15 cellular contexts compared by ENCODE assay signal in genomic region chr12:42270596-42270995, GRCh38. TPM values are rescaled to one million over a fixed set of nuclear protein-coding genes. Genes with fewer than 3 reads are reported as not detected.
DNase-seq lines count a peak whose midpoint lies in the region; ATAC-seq and TF ChIP-seq lines count a peak whose summit lies in the region.
"Had no signal": no experiment of that assay in that cellular context is flagged by ENCODE, and none has a peak within 500 bp of the region (broad histone marks: within the 10 kb centered on the region; RNA-seq: fewer than 3 reads in every experiment).

No MANE protein-coding gene starts in this region.

- H3K79me2 ChIP-seq in Loucy (ENCODE audit: insufficient read depth, low read length), result no peaks in the 10 kb centered on the region

- H3K4me1 ChIP-seq in Loucy (ENCODE audit: insufficient read depth, low read length, poor library complexity, severe bottlenecking) (peaks cover 14% of the 10 kb centered on the region), uterus (no peaks in the 10 kb centered on the region)
- no peaks in the 10 kb centered on the region for H3K4me1 ChIP-seq in naive thymus-derived CD4-positive, alpha-beta T cell (ENCODE audit: control insufficient read depth in 2 of 2, insufficient read depth in 2 of 2, low read length in 2 of 2)
- H3K4me1 ChIP-seq: BE2C had no signal

- TF ChIP-seq CTCF in Loucy (conservative IDR thresholded peaks at IDR 0.05; ENCODE audit: low read length) (no peak), uterus (IDR thresholded peaks at IDR 0.05) (no peak)

- H3K4me3 ChIP-seq in Loucy (ENCODE audit: low read length, poor library complexity, severe bottlenecking) (peak overlapping the region; percentile 27), uterus (no peak overlapping the region)
- H3K4me3 ChIP-seq in naive thymus-derived CD4-positive, alpha-beta T cell (ENCODE audit: low read length), result no peak overlapping the region

- H3F3A ChIP-seq in Loucy (ENCODE audit: low read depth), result 0 out of 2 replicates have a peak, but pooled peaks cover 4% of the 10 kb centered on the region

- no peaks in the 10 kb centered on the region for H3K9me2 ChIP-seq in Loucy (replicated peaks; ENCODE audit: low read depth, low read length)

- H3K9me3 ChIP-seq in Loucy (ENCODE audit: insufficient read depth, low read depth, low read length), result no peaks in the 10 kb centered on the region
- H3K9me3 ChIP-seq in uterus, result no peaks in the 10 kb centered on the region
- H3K9me3 ChIP-seq in naive thymus-derived CD4-positive, alpha-beta T cell (ENCODE audit: control insufficient read depth in 2 of 3, low read length in 3 of 3), result no peaks in the 10 kb centered on the region
- H3K9me3 ChIP-seq: BE2C had no signal

- peaks cover 0 to 9% (median 6%) of the 10 kb centered on the region in 7 donors for H3K4me1 Mint-ChIP-seq in naive thymus-derived CD4-positive, alpha-beta T cell

- no peak overlapping the region for H3K27ac Mint-ChIP-seq in naive thymus-derived CD4-positive, alpha-beta T cell
- H3K27ac Mint-ChIP-seq: H9 had no signal

- peak overlapping the region; percentile 59 for H3K4me2 ChIP-seq in Loucy (ENCODE audit: low read depth, low read length, poor library complexity, severe bottlenecking)

- H3K36me3 ChIP-seq in Loucy (ENCODE audit: insufficient read depth, low read length) (no peaks in the 10 kb centered on the region), uterus (no peaks in the 10 kb centered on the region)
- no peaks in the 10 kb centered on the region for H3K36me3 ChIP-seq in naive thymus-derived CD4-positive, alpha-beta T cell (ENCODE audit: control insufficient read depth in 2 of 3, insufficient read depth in 3 of 3, low read length in 3 of 3)
- H3K36me3 ChIP-seq: BE2C had no signal

- peak overlapping the region; percentile 50 for H2AFZ ChIP-seq in Loucy (ENCODE audit: low read length)

- POLR2A ChIA-PET in naive thymus-derived CD4-positive, alpha-beta T cell (lab: Charles Lee), result no interaction called here

- H3K4me3 Mint-ChIP-seq in naive thymus-derived CD4-positive, alpha-beta T cell, result no peak overlapping the region
- H3K4me3 Mint-ChIP-seq: CD4-positive, alpha-beta memory T cell; H9 had no signal

- TF ChIP-seq POLR2A in uterus (IDR thresholded peaks at IDR 0.05), result no peak

- ATAC-seq in left colon (peak; percentile 53), GM21447 (IDR thresholded peaks at IDR 0.05; ENCODE audit: unreplicated experiment) (no peak)
- ATAC-seq in naive thymus-derived CD4-positive, alpha-beta T cell, result no peak

- H3K27me3 Mint-ChIP-seq in naive thymus-derived CD4-positive, alpha-beta T cell, result peaks cover 0 to 11% (median 6%) of the 10 kb centered on the region in 5 donors

- H3K9me3 Mint-ChIP-seq in naive thymus-derived CD4-positive, alpha-beta T cell, result peaks cover 0 to 6% (median 2%) of the 10 kb centered on the region in 11 donors

- H3K27me3 ChIP-seq in Loucy (ENCODE audit: insufficient read depth, low read length, poor library complexity, severe bottlenecking), result no peaks in the 10 kb centered on the region
- H3K27me3 ChIP-seq in uterus, result no peaks in the 10 kb centered on the region
- no peaks in the 10 kb centered on the region for H3K27me3 ChIP-seq in naive thymus-derived CD4-positive, alpha-beta T cell (ENCODE audit: control insufficient read depth in 2 of 2, insufficient read depth in 2 of 2, low read length in 2 of 2)
- H3K27me3 ChIP-seq: BE2C had no signal

- no peak overlapping the region for H3K27ac ChIP-seq in uterus
- H3K27ac ChIP-seq in naive thymus-derived CD4-positive, alpha-beta T cell (ENCODE audit: low read depth, low read length), result no peak overlapping the region

- DNase-seq in dermis blood vessel endothelial cell (peak; percentile 27), left colon (no peak), NCI-H1092 (lab: John Stamatoyannopoulos, UW) (no peak), uterus (no peak)
- DNase-seq in naive thymus-derived CD4-positive, alpha-beta T cell, result no peak
- DNase-seq: ACHN; BE2C; Calu3; CD4-positive, alpha-beta memory T cell; DMS79 treated with DMSO at 0.1 percent for 48 hours; GF-D8; H9 had no signal

- H3K36me3 Mint-ChIP-seq in naive thymus-derived CD4-positive, alpha-beta T cell, result peaks cover 0 to 4% (median 0%) of the 10 kb centered on the region in 5 donors
- H3K36me3 Mint-ChIP-seq: CD14-positive monocyte; CD4-positive, alpha-beta memory T cell had no signal

- intact Hi-C loops in left colon (cut with DNase I, micrococcal nuclease) (no loop called here), uterus (cut with DNase I; ENCODE audit: low total_unique reads) (no loop called here)
- intact Hi-C loops in naive thymus-derived CD4-positive, alpha-beta T cell (cut with micrococcal nuclease), result no loop called here

- no peak overlapping the region for H3K9ac ChIP-seq in Loucy (ENCODE audit: low read depth, low read length, poor library complexity, severe bottlenecking)

- no peaks in the 10 kb centered on the region for H4K20me1 ChIP-seq in Loucy (ENCODE audit: insufficient read depth, low read length, poor library complexity, severe bottlenecking)

- CTCF ChIA-PET in naive thymus-derived CD4-positive, alpha-beta T cell (lab: Charles Lee), result no interaction called here

RNA-seq across cellular contexts. Expression of gene YAF2, which starts 32.5 kb away (rescaled TPM):
- total RNA-seq in dermis blood vessel endothelial cell (19.1 and 26.1 TPM in 2 replicates), left colon (10 to 100 TPM; 22.0 to 25.5 TPM), uterus (10 to 100 TPM; 10.8 to 69.7 (median 28.5) TPM)
- 10 to 100 TPM; 36.3 to 56.2 (median 42.4) TPM for total RNA-seq in naive thymus-derived CD4-positive, alpha-beta T cell
- 10 to 100 TPM in 1 of 2 donors, 1 to 10 TPM in 1; 7.7 to 15.7 TPM for polyA plus RNA-seq in naive thymus-derived CD4-positive, alpha-beta T cell

RNA-seq across cellular contexts. Expression of gene ZCRB1, which starts 55.3 kb away (rescaled TPM):
- 22.1 and 33.4 TPM in 2 replicates for total RNA-seq in dermis blood vessel endothelial cell
- 10 to 100 TPM; 31.3 to 31.6 TPM for total RNA-seq in left colon
- total RNA-seq in uterus, result 10 to 100 TPM; 19.8 to 44.1 (median 29.4) TPM
- total RNA-seq in naive thymus-derived CD4-positive, alpha-beta T cell, result 10 to 100 TPM; 20.3 to 47.5 (median 23.8) TPM
- 10 to 100 TPM; 45.2 to 69.7 TPM for polyA plus RNA-seq in naive thymus-derived CD4-positive, alpha-beta T cell

RNA-seq across cellular contexts. Expression of gene PPHLN1, which starts 55.4 kb away (rescaled TPM):
- total RNA-seq in dermis blood vessel endothelial cell (99.5 and 101 TPM in 2 replicates), left colon (10 to 100 TPM; 38.2 to 38.5 TPM), uterus (100 to 1,000 TPM in 1 of 4 donors, 10 to 100 TPM in 3; 20.2 to 124 (median 53.3) TPM)
- total RNA-seq in naive thymus-derived CD4-positive, alpha-beta T cell, result 10 to 100 TPM; 89.1 to 97.6 (median 90.2) TPM
- polyA plus RNA-seq in naive thymus-derived CD4-positive, alpha-beta T cell, result 100 to 1,000 TPM; 162 to 182 TPM
